33 cellular contexts compared by ENCODE assay signal in the genomic region with DNA sequence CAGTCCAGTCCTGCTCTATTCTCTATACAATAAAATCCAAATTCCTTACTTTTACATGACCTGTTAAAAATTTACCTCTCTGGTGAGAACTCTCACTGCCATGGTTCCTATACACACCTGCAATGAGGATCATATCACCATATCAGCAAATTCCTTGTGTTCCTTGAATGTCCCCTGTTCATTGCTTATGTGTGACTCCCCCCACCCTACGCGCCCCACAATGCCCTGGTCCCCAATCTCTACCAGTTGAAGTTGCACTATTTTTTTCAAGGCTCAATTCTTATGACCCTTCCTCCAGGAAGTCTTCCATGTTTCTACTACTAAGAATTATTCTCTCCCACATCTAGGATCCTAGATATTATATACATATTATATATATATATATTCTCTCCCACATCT.
"Had no signal": no experiment of that assay in that cellular context is flagged by ENCODE, and none has a peak within 500 bp of the region (broad histone marks: within the 10 kb centered on the region; RNA-seq: fewer than 3 reads in every experiment).

No MANE protein-coding gene starts in this region.

- H3K36me3 ChIP-seq: esophagus muscularis mucosa, heart left ventricle, ovary, suprapubic skin, tibial artery, upper lobe of right lung, WERI-Rb-1 had no signal

- H3K4me3 ChIP-seq: esophagus muscularis mucosa, heart left ventricle, ovary, skin epidermis, suprapubic skin, tibial artery, upper lobe of right lung had no signal

- H3K27ac Mint-ChIP-seq: activated naive CD4-positive, alpha-beta T cell treated with anti-CD3 and anti-CD28 coated beads for 36 hours; immature natural killer cell; mesothelial cell of epicardium; naive B cell; progenitor cell of endocrine pancreas; stimulated activated memory B cell treated with anti-CD40 and anti-IgM and Interleukin-4, amounts not matched to agents 10 μg/mL and 1 μg/mL and 100 μg/mL, for 72 hours; T-helper 1 cell treated with Interleukin-12 subunit alpha and Interleukin-12 subunit beta and Interleukin-4 antibody, amounts not matched to agents 30 μg/mL and 1 μg/mL, for 36 hours had no signal

- H3K36me3 Mint-ChIP-seq: immature natural killer cell, mesothelial cell of epicardium, naive B cell had no signal

- DNase-seq: activated CD4-positive, alpha-beta T cell treated with anti-CD3 and anti-CD28 coated beads, Interleukin-2, amount 50 U/mL, for 1 hour; activated CD4-positive, CD25-positive, alpha-beta regulatory T cell treated with anti-CD3 and anti-CD28 coated beads, Interleukin-2, amount 50 U/mL, for 72 hours; activated effector memory CD4-positive, alpha-beta T cell treated with Interleukin-2 at 50 U/mL for 16 hours; activated naive CD4-positive, alpha-beta T cell treated with anti-CD3 and anti-CD28 coated beads for 36 hours; activated T-cell treated with anti-CD3 and anti-CD28 coated beads, Interleukin-2, amount 50 U/mL, for 4 hours; anterior cingulate cortex; dermis blood vessel endothelial cell; effector CD4-positive, alpha-beta T cell; foreskin keratinocyte; heart left ventricle; hypothalamus; immature natural killer cell; kidney; left colon; naive B cell; ovary; stimulated activated CD4-positive, alpha-beta T cell treated with anti-CD3 and anti-CD28 coated beads, Interleukin-12 subunit alpha, Interleukin-12 subunit beta, amount 100 ng/mL, for 4 hours; stimulated activated CD4-positive, alpha-beta T cell treated with anti-CD3 and anti-CD28 coated beads, Interleukin-4, amount 100 ng/mL, for 4 hours; stimulated activated CD8-positive, alpha-beta memory T cell treated with anti-CD3 and anti-CD28 coated beads, Interleukin-4, amount 100 ng/mL, for 48 hours; SW 1271; T-helper 9 cell; tibial artery; upper lobe of right lung; WERI-Rb-1 had no signal

- H3K9me3 ChIP-seq: esophagus muscularis mucosa, ovary, suprapubic skin, tibial artery, upper lobe of right lung had no signal

- H3K27me3 ChIP-seq: esophagus muscularis mucosa, foreskin keratinocyte, heart left ventricle, ovary, suprapubic skin, tibial artery, upper lobe of right lung had no signal

- H3K4me1 Mint-ChIP-seq: central memory CD8-positive, alpha-beta T cell; immature natural killer cell; mesothelial cell of epicardium; naive B cell; stimulated activated memory B cell treated with anti-CD40 and anti-IgM and Interleukin-4, amounts not matched to agents 10 μg/mL and 1 μg/mL and 100 μg/mL, for 72 hours had no signal

- H3K4me3 Mint-ChIP-seq: activated naive CD4-positive, alpha-beta T cell treated with anti-CD3 and anti-CD28 coated beads for 36 hours; activated T-cell treated with anti-CD3 and anti-CD28 coated beads, Interleukin-2, amount 50 U/mL, for 4 hours; central memory CD8-positive, alpha-beta T cell; immature natural killer cell; mesothelial cell of epicardium; naive B cell; stimulated activated memory B cell treated with anti-CD40 and anti-IgM and Interleukin-4, amounts not matched to agents 10 μg/mL and 1 μg/mL and 100 μg/mL, for 72 hours; T-helper 1 cell treated with Interleukin-12 subunit alpha and Interleukin-12 subunit beta and Interleukin-4 antibody, amounts not matched to agents 30 μg/mL and 1 μg/mL, for 36 hours had no signal

- H3K27ac ChIP-seq: esophagus muscularis mucosa, foreskin keratinocyte, heart left ventricle, ovary, skin epidermis, suprapubic skin, tibial artery, upper lobe of right lung, WERI-Rb-1 had no signal

- H3K27me3 Mint-ChIP-seq: progenitor cell of endocrine pancreas had no signal

- H3K4me1 ChIP-seq: esophagus muscularis mucosa, foreskin keratinocyte, heart left ventricle, suprapubic skin, tibial artery, upper lobe of right lung had no signal

- ATAC-seq: activated T-cell treated with anti-CD3 and anti-CD28 coated beads, Interleukin-2, amount 50 U/mL, for 4 hours; foreskin keratinocyte; heart left ventricle; left colon; sciatic nerve; upper lobe of right lung had no signal

- H3K9me3 Mint-ChIP-seq: activated naive CD4-positive, alpha-beta T cell treated with anti-CD3 and anti-CD28 coated beads for 36 hours; central memory CD8-positive, alpha-beta T cell; immature natural killer cell; T-helper 1 cell treated with Interleukin-12 subunit alpha and Interleukin-12 subunit beta and Interleukin-4 antibody, amounts not matched to agents 30 μg/mL and 1 μg/mL, for 36 hours had no signal
